15 cellular contexts compared by ENCODE assay signal in genomic region chr13:40596484-40596883, GRCh38.
DNase-seq lines count a peak whose midpoint lies in the region; ATAC-seq and TF ChIP-seq lines count a peak whose summit lies in the region.
"Had no signal": no experiment of that assay in that cellular context is flagged by ENCODE, and none has a peak within 500 bp of the region (broad histone marks: within the 10 kb centered on the region; RNA-seq: fewer than 3 reads in every experiment).

No MANE protein-coding gene starts in this region.

- H3K27me3 Mint-ChIP-seq in natural killer cell (ENCODE audit: low read depth in 2 of 2), result no peaks in the 10 kb centered on the region
- H3K27me3 Mint-ChIP-seq in natural killer cell treated with Interleukin-12 subunit alpha and Interleukin-12 subunit beta and Interleukin-15 and Interleukin-18, amount 100 ng/mL, for 72 hours, result no peaks in the 10 kb centered on the region
- H3K27me3 Mint-ChIP-seq in T-helper 2 cell treated with Interferon-gamma antibody and Interleukin-4, amounts not matched to agents 5 μg/mL and 100 μg/mL, for 36 hours (ENCODE audit: low read depth), result no peaks in the 10 kb centered on the region

- H3K9me3 Mint-ChIP-seq in natural killer cell, result no peaks in the 10 kb centered on the region
- H3K9me3 Mint-ChIP-seq in natural killer cell treated with Interleukin-12 subunit alpha and Interleukin-12 subunit beta and Interleukin-15 and Interleukin-18, amount 100 ng/mL, for 72 hours, result no peaks in the 10 kb centered on the region
- H3K9me3 Mint-ChIP-seq in T-helper 2 cell treated with Interferon-gamma antibody and Interleukin-4, amounts not matched to agents 5 μg/mL and 100 μg/mL, for 36 hours, result no peaks in the 10 kb centered on the region
- H3K9me3 Mint-ChIP-seq: immature natural killer cell had no signal

- H3K4me3 ChIP-seq in right cardiac atrium (ENCODE audit: low read length) (no peak overlapping the region), uterus (no peak overlapping the region)
- H3K4me3 ChIP-seq: prostate gland had no signal

- intact Hi-C loops in natural killer cell (cut with micrococcal nuclease), result no loop called here
- intact Hi-C loops in right cardiac atrium (cut with DNase I), result loop anchor here in 1 of 4 donors (10.0 kb wide), 1 partner anchor 48 kb away; no protein-coding TSS in a partner anchor
- intact Hi-C loops in uterus (cut with DNase I; ENCODE audit: low total_unique reads), result no loop called here

- no peak for TF ChIP-seq POLR2A in uterus (IDR thresholded peaks at IDR 0.05)

- ATAC-seq in natural killer cell, result peak in 2 of 3 donors; percentile 32 to 36
- no peak for ATAC-seq in natural killer cell treated with Interleukin-12 subunit alpha and Interleukin-12 subunit beta and Interleukin-15 and Interleukin-18, amount 100 ng/mL, for 72 hours
- peak; percentile 20 to 41 for ATAC-seq in right cardiac atrium

- WGBS in right cardiac atrium, result 44% methylated on average over 4 of the region's 4 CpGs

- no peaks in the 10 kb centered on the region for H3K36me3 Mint-ChIP-seq in natural killer cell
- H3K36me3 Mint-ChIP-seq in natural killer cell treated with Interleukin-12 subunit alpha and Interleukin-12 subunit beta and Interleukin-15 and Interleukin-18, amount 100 ng/mL, for 72 hours, result no peaks in the 10 kb centered on the region
- H3K36me3 Mint-ChIP-seq in T-helper 2 cell treated with Interferon-gamma antibody and Interleukin-4, amounts not matched to agents 5 μg/mL and 100 μg/mL, for 36 hours (ENCODE audit: low read depth), result peaks cover 7% of the 10 kb centered on the region
- H3K36me3 Mint-ChIP-seq: immature natural killer cell had no signal

- TF ChIP-seq CTCF in natural killer cell (IDR thresholded peaks at IDR 0.05) (no peak), uterus (IDR thresholded peaks at IDR 0.05) (no peak)

- DNase-seq in natural killer cell (no peak), right cardiac atrium (no peak), uterus (no peak), NOMO-1 (lab: John Stamatoyannopoulos, UW; ENCODE audit: unreplicated experiment in 2 of 2) (no peak), GOT3 (lab: John Stamatoyannopoulos, UW) (no peak), NCI-H2171 treated with DMSO at 0.1 percent for 48 hours (lab: John Stamatoyannopoulos, UW) (no peak)
- DNase-seq in natural killer cell treated with Interleukin-12 subunit alpha and Interleukin-12 subunit beta and Interleukin-15 and Interleukin-18, amount 100 ng/mL, for 72 hours (ENCODE audit: low spot score), result no peak
- DNase-seq in T-helper 2 cell treated with Interferon-gamma antibody and Interleukin-4, amounts not matched to agents 5 μg/mL and 100 μg/mL, for 36 hours (ENCODE audit: low spot score), result no peak
- DNase-seq: anterior cingulate cortex; effector CD4-positive, alpha-beta T cell; foreskin fibroblast; immature natural killer cell; NCI-H1105 treated with DMSO at 0.1 percent for 48 hours; NCI-H524 had no signal

- H3K27ac Mint-ChIP-seq in natural killer cell, result peak overlapping the region in 1 of 2 donors; percentile 51
- peak overlapping the region in 1 of 2 donors; percentile 74 for H3K27ac Mint-ChIP-seq in natural killer cell treated with Interleukin-12 subunit alpha and Interleukin-12 subunit beta and Interleukin-15 and Interleukin-18, amount 100 ng/mL, for 72 hours
- H3K27ac Mint-ChIP-seq in T-helper 2 cell treated with Interferon-gamma antibody and Interleukin-4, amounts not matched to agents 5 μg/mL and 100 μg/mL, for 36 hours, result no peak overlapping the region

- H3K27me3 ChIP-seq in right cardiac atrium (ENCODE audit: control insufficient read depth, insufficient read depth) (no peaks in the 10 kb centered on the region), uterus (no peaks in the 10 kb centered on the region)

- H3K4me3 Mint-ChIP-seq in natural killer cell, result no peak overlapping the region
- H3K4me3 Mint-ChIP-seq in natural killer cell treated with Interleukin-12 subunit alpha and Interleukin-12 subunit beta and Interleukin-15 and Interleukin-18, amount 100 ng/mL, for 72 hours, result no peak overlapping the region
- peak overlapping the region; percentile 0 for H3K4me3 Mint-ChIP-seq in T-helper 2 cell treated with Interferon-gamma antibody and Interleukin-4, amounts not matched to agents 5 μg/mL and 100 μg/mL, for 36 hours
- H3K4me3 Mint-ChIP-seq: immature natural killer cell had no signal

- no peaks in the 10 kb centered on the region for H3K36me3 ChIP-seq in uterus
- H3K36me3 ChIP-seq: prostate gland had no signal

- H3K4me1 ChIP-seq in right cardiac atrium (ENCODE audit: control insufficient read depth, insufficient read depth, low read length), result peaks cover 24% of the 10 kb centered on the region
- peaks cover 13 to 33% of the 10 kb centered on the region in 2 donors for H3K4me1 ChIP-seq in uterus
- H3K4me1 ChIP-seq: prostate gland had no signal

- H3K9me3 ChIP-seq in right cardiac atrium (ENCODE audit: control insufficient read depth, low read length) (no peaks in the 10 kb centered on the region), uterus (no peaks in the 10 kb centered on the region)
- H3K9me3 ChIP-seq: prostate gland had no signal

- H3K27ac ChIP-seq in right cardiac atrium (ENCODE audit: low read length) (peak overlapping the region; percentile 13), uterus (peak overlapping the region; percentile 78 to 84)

- peaks cover 64 to 69% of the 10 kb centered on the region in 2 donors for H3K4me1 Mint-ChIP-seq in natural killer cell
- peaks cover 42 to 44% of the 10 kb centered on the region in 2 donors for H3K4me1 Mint-ChIP-seq in natural killer cell treated with Interleukin-12 subunit alpha and Interleukin-12 subunit beta and Interleukin-15 and Interleukin-18, amount 100 ng/mL, for 72 hours (ENCODE audit: low read depth in 2 of 2)
- H3K4me1 Mint-ChIP-seq in T-helper 2 cell treated with Interferon-gamma antibody and Interleukin-4, amounts not matched to agents 5 μg/mL and 100 μg/mL, for 36 hours (ENCODE audit: low read depth), result peaks cover 59% of the 10 kb centered on the region

Comparison
In these comparisons a context has a peak if more than half of its experiments do, and no peak if none do; other contexts are left out.
1. ATAC-seq: peak in natural killer cell (2 of 3) and right cardiac atrium (2 of 2); none in natural killer cell treated with Interleukin-12 subunit alpha and Interleukin-12 subunit beta and Interleukin-15 and Interleukin-18, amount 100 ng/mL, for 72 hours (0 of 2).